25 cellular contexts compared by ENCODE assay signal in genomic region chr16:15773964-15774363, GRCh38.
"Had no signal": no experiment of that assay in that cellular context is flagged by ENCODE, and none has a peak within 500 bp of the region (broad histone marks: within the 10 kb centered on the region; RNA-seq: fewer than 3 reads in every experiment).

No MANE protein-coding gene starts in this region.

- FAIRE-seq: urothelium cell line had no signal

- ATAC-seq: activated CD4-positive, alpha-beta T cell treated with anti-CD3 and anti-CD28 coated beads for 36 hours; activated T-helper 17 cell treated with anti-CD3 and anti-CD28 coated beads, Interleukin-2, amount 50 U/mL, for 72 hours; esophagus mucosa; left colon; lower lobe of right lung had no signal

- H3K4me3 ChIP-seq: lower lobe of right lung, right atrium auricular region, SJCRH30, skin epidermis had no signal

- H3K27me3 ChIP-seq: right atrium auricular region had no signal

- H3K36me3 Mint-ChIP-seq: activated CD4-positive, alpha-beta memory T cell treated with anti-CD3 and anti-CD28 coated beads for 36 hours; mesothelial cell of epicardium had no signal

- H3K4me3 Mint-ChIP-seq: activated CD4-positive, alpha-beta memory T cell treated with anti-CD3 and anti-CD28 coated beads for 36 hours; activated CD4-positive, alpha-beta T cell treated with anti-CD3 and anti-CD28 coated beads for 36 hours; activated naive CD4-positive, alpha-beta T cell treated with anti-CD3 and anti-CD28 coated beads for 36 hours; activated T-helper 17 cell treated with anti-CD3 and anti-CD28 coated beads, Interleukin-2, amount 50 U/mL, for 72 hours; mesothelial cell of epicardium; nephron progenitor cell had no signal

- H3K27me3 Mint-ChIP-seq: activated CD4-positive, alpha-beta memory T cell treated with anti-CD3 and anti-CD28 coated beads for 36 hours; activated CD4-positive, alpha-beta T cell treated with anti-CD3 and anti-CD28 coated beads for 36 hours had no signal

- H3K4me1 ChIP-seq: lower lobe of right lung, SJCRH30 had no signal

- H3K36me3 ChIP-seq: lower lobe of right lung, right atrium auricular region, SJCRH30, WERI-Rb-1 had no signal

- H3K4me1 Mint-ChIP-seq: activated CD4-positive, alpha-beta T cell treated with anti-CD3 and anti-CD28 coated beads for 36 hours; activated T-helper 17 cell treated with anti-CD3 and anti-CD28 coated beads, Interleukin-2, amount 50 U/mL, for 72 hours; mesothelial cell of epicardium; nephron progenitor cell had no signal

- H3K27ac Mint-ChIP-seq: activated CD4-positive, alpha-beta memory T cell treated with anti-CD3 and anti-CD28 coated beads for 36 hours; activated CD4-positive, alpha-beta T cell treated with anti-CD3 and anti-CD28 coated beads for 36 hours; activated naive CD4-positive, alpha-beta T cell treated with anti-CD3 and anti-CD28 coated beads for 36 hours; activated T-helper 17 cell treated with anti-CD3 and anti-CD28 coated beads, Interleukin-2, amount 50 U/mL, for 72 hours; mesothelial cell of epicardium; nephron progenitor cell had no signal

- H3K27ac ChIP-seq: lower lobe of right lung, right atrium auricular region, SJCRH30, skin epidermis, WERI-Rb-1 had no signal

- H3K9me3 ChIP-seq: lower lobe of right lung, right atrium auricular region, SJCRH30 had no signal

- H3K9me3 Mint-ChIP-seq: activated CD4-positive, alpha-beta memory T cell treated with anti-CD3 and anti-CD28 coated beads for 36 hours; activated naive CD4-positive, alpha-beta T cell treated with anti-CD3 and anti-CD28 coated beads for 36 hours; activated T-helper 17 cell treated with anti-CD3 and anti-CD28 coated beads, Interleukin-2, amount 50 U/mL, for 72 hours; mesothelial cell of epicardium; nephron progenitor cell had no signal

- DNase-seq: activated CD4-positive, alpha-beta memory T cell treated with anti-CD3 and anti-CD28 coated beads for 36 hours; activated CD4-positive, alpha-beta T cell treated with anti-CD3 and anti-CD28 coated beads for 36 hours; activated naive CD4-positive, alpha-beta T cell treated with anti-CD3 and anti-CD28 coated beads for 36 hours; activated T-cell treated with anti-CD3 and anti-CD28 coated beads for 4 hours; cerebellar nuclear complex; effector CD4-positive, alpha-beta T cell; foreskin melanocyte; hypothalamus; islet precursor cell; left colon; lower lobe of right lung; nephron progenitor cell; nucleus accumbens; SJCRH30; stimulated activated CD4-positive, alpha-beta T cell treated with anti-CD3 and anti-CD28 coated beads, Interleukin-15, amount 100 ng/mL, for 24 hours; stimulated activated CD4-positive, alpha-beta T cell treated with anti-CD3 and anti-CD28 coated beads, Interleukin-2, amount 100 ng/mL, for 48 hours; SW 1271; T-helper 2 cell; WERI-Rb-1 had no signal
